In genomic region chr2:180607501-180608060, GRCh38 we compare ENCODE assay signal across 18 cellular contexts.
A peak's percentile ranks its signal among the peaks of the same experiment; 100 is the strongest.
DNase-seq lines count a peak whose midpoint lies in the region; ATAC-seq, FAIRE-seq and TF ChIP-seq lines count a peak whose summit lies in the region.
"Had no signal": no experiment of that assay in that cellular context is flagged by ENCODE, and none has a peak within 500 bp of the region (broad histone marks: within the 10 kb centered on the region; RNA-seq: fewer than 3 reads in every experiment).

No MANE protein-coding gene starts in this region.

- H3K36me3 Mint-ChIP-seq in immature natural killer cell, result no peaks in the 10 kb centered on the region
- H3K36me3 Mint-ChIP-seq: CD14-positive monocyte; naive thymus-derived CD4-positive, alpha-beta T cell had no signal

- no peaks in the 10 kb centered on the region for H4K20me1 ChIP-seq in HepG2 (ENCODE audit: insufficient read depth, low read length)

- in situ Hi-C loops in HepG2 (cut with HindIII; ENCODE audit: extremely low pct_ligation_motif_present, low pct_unique_long_range_greater_than_20kb), result loop anchor here (10.0 kb wide), 1 partner anchor 447 kb away; no protein-coding TSS in a partner anchor

- TF ChIP-seq EP300 in HepG2 (IDR thresholded peaks at IDR 0.05; ENCODE audit: low read depth in 2 of 2, low read length in 2 of 2), result 0 out of 4 replicates have a peak, but pooled peaks of 1 of the 2 experiments have one; percentile 30
- no peak for TF ChIP-seq EP300 in HepG2 (CRISPR knock-in tag; IDR thresholded peaks at IDR 0.05; ENCODE audit: borderline replicate concordance)

- BruUV-seq in HepG2 (replicated peaks; lab: Mats Ljungman, UMichigan), result no TSS peak

- no peaks in the 10 kb centered on the region for H3K79me2 ChIP-seq in HepG2 (ENCODE audit: insufficient read depth, low read length)

- no peak overlapping the region for H3K27ac ChIP-seq in HepG2 (ENCODE audit: extremely low read length, insufficient read depth, low read length)
- H3K27ac ChIP-seq: PC-9, right atrium auricular region, suprapubic skin had no signal

- H3K9me3 Mint-ChIP-seq in immature natural killer cell, result no peaks in the 10 kb centered on the region
- H3K9me3 Mint-ChIP-seq: activated CD4-positive, alpha-beta T cell treated with anti-CD3 and anti-CD28 coated beads, Interleukin-2, amount 10 ng/mL, durations not matched to agents 24 days and 14 days; naive thymus-derived CD4-positive, alpha-beta T cell had no signal

- DNase-seq in DMS153 treated with DMSO at 0.1 percent for 48 hours (lab: John Stamatoyannopoulos, UW; ENCODE audit: unreplicated experiment), result peak; percentile 79
- DNase-seq in NCI-H1417 treated with DMSO at 0.1 percent for 48 hours (lab: John Stamatoyannopoulos, UW), result peak; percentile 75
- peak; percentile 98 for DNase-seq in NCI-H748 (lab: John Stamatoyannopoulos, UW; ENCODE audit: unreplicated experiment)
- peak; percentile 59 for DNase-seq in HepG2 (ENCODE audit: low spot score)
- no peak for DNase-seq in UCSD-AML1 (lab: John Stamatoyannopoulos, UW; ENCODE audit: unreplicated experiment)
- no peak for DNase-seq in activated CD8-positive, alpha-beta memory T cell treated with anti-CD3 and anti-CD28 coated beads, Interleukin-2, amount 50 U/mL, for 4 hours
- no peak for DNase-seq in immature natural killer cell
- DNase-seq: activated CD4-positive, alpha-beta T cell treated with anti-CD3 and anti-CD28 coated beads, Interleukin-2, amount 10 ng/mL, durations not matched to agents 24 days and 14 days; DMS 273 treated with DMSO at 0.1 percent for 48 hours; effector CD8-positive, alpha-beta T cell; mesenchymal stem cell; naive thymus-derived CD4-positive, alpha-beta T cell; PC-9 had no signal

- ATAC-seq in HepG2 (peak; percentile 100), GM21723 (IDR thresholded peaks at IDR 0.05; ENCODE audit: unreplicated experiment) (no peak)
- ATAC-seq: naive thymus-derived CD4-positive, alpha-beta T cell had no signal

- no peak overlapping the region for H3K4me3 ChIP-seq in HepG2 (replicated peaks in 1 of 3; ENCODE audit: insufficient read depth in 1 of 3, low read depth in 2 of 3, low read length in 3 of 3)
- H3K4me3 ChIP-seq: PC-9, right atrium auricular region, suprapubic skin had no signal

- peaks cover 6% of the 10 kb centered on the region; the same call in 1 of the 2 replicates for H3K4me1 ChIP-seq in HepG2 (ENCODE audit: insufficient read depth, low read length)
- H3K4me1 ChIP-seq: right atrium auricular region, suprapubic skin had no signal

- H3K4me3 Mint-ChIP-seq in immature natural killer cell, result no peak overlapping the region
- H3K4me3 Mint-ChIP-seq: activated CD4-positive, alpha-beta T cell treated with anti-CD3 and anti-CD28 coated beads, Interleukin-2, amount 10 ng/mL, durations not matched to agents 24 days and 14 days; CD14-positive monocyte; naive thymus-derived CD4-positive, alpha-beta T cell had no signal

- TF ChIP-seq POLR2A in HepG2 (IDR thresholded peaks at IDR 0.05; ENCODE audit: insufficient read depth in 1 of 2, low read depth in 2 of 2, low read length in 2 of 2), result no peak

- no peak overlapping the region for H3K9ac ChIP-seq in HepG2 (ENCODE audit: insufficient read depth, low read depth, low read length)

- no peak for TF ChIP-seq CTCF in HepG2 (CRISPR knock-in tag; IDR thresholded peaks at IDR 0.05)

- no peaks in the 10 kb centered on the region for H3K27me3 Mint-ChIP-seq in immature natural killer cell (ENCODE audit: low read depth in 3 of 3)
- H3K27me3 Mint-ChIP-seq: activated CD4-positive, alpha-beta T cell treated with anti-CD3 and anti-CD28 coated beads, Interleukin-2, amount 10 ng/mL, durations not matched to agents 24 days and 14 days had no signal

- H2AFZ ChIP-seq in HepG2 (ENCODE audit: low read length), result no peak overlapping the region

- 2% methylated on average over 4 of the region's 4 CpGs for WGBS in HepG2 (ENCODE audit: low lambda C conversion rate)

- H3K27ac Mint-ChIP-seq in immature natural killer cell, result no peak overlapping the region
- H3K27ac Mint-ChIP-seq: activated CD4-positive, alpha-beta T cell treated with anti-CD3 and anti-CD28 coated beads, Interleukin-2, amount 10 ng/mL, durations not matched to agents 24 days and 14 days; CD14-positive monocyte; naive thymus-derived CD4-positive, alpha-beta T cell had no signal

- CTCF ChIA-PET in HepG2 (lab: Yijun Ruan, JAX; ENCODE audit: low intra/inter-chr PET ratio, low total read pairs), result no interaction called here

- POLR2A ChIA-PET in HepG2 (lab: Yijun Ruan, JAX), result no interaction called here

- intact Hi-C loops in HepG2 (cut with micrococcal nuclease; ENCODE audit: unreplicated experiment), result loop anchor here (1.0 to 10.0 kb wide), 3 partner anchors 156 to 297 kb away; no protein-coding TSS in a partner anchor

- H3K4me1 Mint-ChIP-seq in immature natural killer cell, result no peaks in the 10 kb centered on the region
- H3K4me1 Mint-ChIP-seq: activated CD4-positive, alpha-beta T cell treated with anti-CD3 and anti-CD28 coated beads, Interleukin-2, amount 10 ng/mL, durations not matched to agents 24 days and 14 days; CD14-positive monocyte; naive thymus-derived CD4-positive, alpha-beta T cell had no signal

- H3K9me3 ChIP-seq in HepG2 (ENCODE audit: low read length), result no peaks in the 10 kb centered on the region
- H3K9me3 ChIP-seq: right atrium auricular region, suprapubic skin had no signal

- TF ChIP-seq RAD21 in HepG2 (CRISPR knock-in tag; IDR thresholded peaks at IDR 0.05), result no peak

- no peaks in the 10 kb centered on the region for H3K36me3 ChIP-seq in HepG2 (replicated peaks in 1 of 2; ENCODE audit: control insufficient read depth in 1 of 2, insufficient read depth in 2 of 2, low read length in 2 of 2)
- H3K36me3 ChIP-seq: right atrium auricular region, suprapubic skin had no signal

- FAIRE-seq in HepG2 (lab: Jason Lieb, UNC), result no peak
- FAIRE-seq: GM12891 had no signal

- no peaks in the 10 kb centered on the region for H3K27me3 ChIP-seq in HepG2 (ENCODE audit: control insufficient read depth in 1 of 2, insufficient read depth in 2 of 2, low read length in 2 of 2)
- H3K27me3 ChIP-seq: right atrium auricular region, suprapubic skin had no signal

- H3K4me2 ChIP-seq in HepG2 (ENCODE audit: low read depth, low read length), result no peak overlapping the region
- H3K4me2 ChIP-seq: PC-9 had no signal

TF ChIP-seq in HepG2, 621 proteins besides CTCF, POLR2A, EP300 and RAD21 (continues in another document):
- TF ChIP-seq PPARG (CRISPR knock-in tag; conservative IDR thresholded peaks at IDR 0.05), result peak; percentile 86
- peak; percentile 54; the same call in 1 of the 2 replicates for TF ChIP-seq HNF4G (IDR thresholded peaks at IDR 0.05; ENCODE audit: borderline replicate concordance, low read depth, low read length)
- TF ChIP-seq HNF4G (CRISPR knock-in tag; IDR thresholded peaks at IDR 0.05; ENCODE audit: borderline replicate concordance, low read depth), result no peak
- no peak for TF ChIP-seq NR2F6 (IDR thresholded peaks at IDR 0.05)
- no peak for TF ChIP-seq NR2F6 (CRISPR knock-in tag; IDR thresholded peaks at IDR 0.05)
- no peak for TF ChIP-seq ZNF569 (CRISPR knock-in tag; IDR thresholded peaks at IDR 0.05; ENCODE audit: borderline replicate concordance)
- peak; percentile 79 for TF ChIP-seq FOXA1 (IDR thresholded peaks at IDR 0.05)
- TF ChIP-seq FOXA1 (CRISPR knock-in tag; IDR thresholded peaks at IDR 0.05), result peak; percentile 97
- TF ChIP-seq MIER2 (CRISPR knock-in tag; IDR thresholded peaks at IDR 0.05), result 0 out of 2 replicates have a peak, but pooled peaks have one; percentile 55
- peak; percentile 35; the same call in 1 of the 2 replicates for TF ChIP-seq FOXJ3 (CRISPR knock-in tag; IDR thresholded peaks at IDR 0.05; ENCODE audit: borderline replicate concordance)
- no peak for TF ChIP-seq KMT2A (CRISPR knock-in tag; IDR thresholded peaks at IDR 0.05)
- TF ChIP-seq, protein P1, sequence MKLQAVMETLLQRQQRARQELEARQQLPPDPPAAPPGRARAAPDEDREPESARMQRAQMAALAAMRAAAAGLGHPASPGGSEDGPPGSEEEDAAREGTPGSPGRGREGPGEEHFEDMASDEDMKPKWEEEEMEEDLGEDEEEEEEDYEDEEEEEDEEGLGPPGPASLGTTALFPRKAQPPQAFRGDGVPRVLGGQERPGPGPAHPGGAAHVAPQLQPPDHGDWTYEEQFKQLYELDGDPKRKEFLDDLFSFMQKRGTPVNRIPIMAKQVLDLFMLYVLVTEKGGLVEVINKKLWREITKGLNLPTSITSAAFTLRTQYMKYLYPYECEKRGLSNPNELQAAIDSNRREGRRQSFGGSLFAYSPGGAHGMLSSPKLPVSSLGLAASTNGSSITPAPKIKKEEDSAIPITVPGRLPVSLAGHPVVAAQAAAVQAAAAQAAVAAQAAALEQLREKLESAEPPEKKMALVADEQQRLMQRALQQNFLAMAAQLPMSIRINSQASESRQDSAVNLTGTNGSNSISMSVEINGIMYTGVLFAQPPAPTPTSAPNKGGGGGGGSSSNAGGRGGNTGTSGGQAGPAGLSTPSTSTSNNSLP (IDR thresholded peaks at IDR 0.05; ENCODE audit: low read depth, low read length), result peak; percentile 50; the same call in 1 of the 2 replicates
- TF ChIP-seq ZNF598 (CRISPR knock-in tag; IDR thresholded peaks at IDR 0.05; ENCODE audit: borderline replicate concordance), result no peak
- peak in 1 of 2 experiments; percentile 25; a peak in 1 of 4 replicates for TF ChIP-seq NR2F1 (CRISPR knock-in tag; IDR thresholded peaks at IDR 0.05)

Comparison
In these comparisons a context has a peak if more than half of its experiments do, and no peak if none do; other contexts are left out.
1. DNase-seq: peak in DMS153 treated with DMSO at 0.1 percent for 48 hours (single experiment), NCI-H1417 treated with DMSO at 0.1 percent for 48 hours (single experiment), NCI-H748 (single experiment) and HepG2 (single experiment); none in UCSD-AML1 (single experiment), activated CD8-positive, alpha-beta memory T cell treated with anti-CD3 and anti-CD28 coated beads, Interleukin-2, amount 50 U/mL, for 4 hours (single experiment) and immature natural killer cell (0 of 3).